Comparison of ENCODE assay signal across 39 cellular contexts in genomic region chr2:228135300-228135699, GRCh38. TPM values are rescaled to one million over a fixed set of nuclear protein-coding genes. Genes with fewer than 3 reads are reported as not detected.
"Had no signal": no experiment of that assay in that cellular context is flagged by ENCODE, and none has a peak within 500 bp of the region (broad histone marks: within the 10 kb centered on the region; RNA-seq: fewer than 3 reads in every experiment).

No MANE protein-coding gene starts in this region.

- H3K36me3 ChIP-seq: MG63 had no signal

- H3K27ac ChIP-seq: KMS-11 had no signal

- DNase-seq: Karpas-422, Kasumi-1, MG63, MV-4-11, NCI-H1048, NCI-H1092, NCI-H1092 treated with DMSO at 0.1 percent for 48 hours, NCI-H1105, NCI-H1105 treated with DMSO at 0.1 percent for 48 hours, NCI-H1417, NCI-H1417 treated with DMSO at 0.1 percent for 48 hours, NCI-H1436, NCI-H1436 treated with DMSO at 0.1 percent for 48 hours, NCI-H146, NCI-H1694, NCI-H1694 treated with DMSO at 0.1 percent for 48 hours, NCI-H187, NCI-H187 treated with DMSO at 0.1 percent for 48 hours, NCI-H1930, NCI-H2029, NCI-H2029 treated with DMSO at 0.1 percent for 48 hours, NCI-H2081, NCI-H2081 treated with DMSO at 0.1 percent for 48 hours, NCI-H2107, NCI-H2171, NCI-H2171 treated with DMSO at 0.1 percent for 48 hours, NCI-H2227 treated with DMSO at 0.1 percent for 48 hours, NCI-H226, NCI-H345, NCI-H446, NCI-H446 treated with DMSO at 0.1 percent for 48 hours, NCI-H510A, NCI-H510A treated with DMSO at 0.1 percent for 48 hours, NCI-H524 had no signal

- H3K27me3 ChIP-seq: MG63 had no signal

- H3K9me3 ChIP-seq: MG63 had no signal

- H3K4me3 ChIP-seq: MG63 had no signal

- H3K9ac ChIP-seq: KMS-11 had no signal

- H3K4me2 ChIP-seq: KMS-11 had no signal

RNA-seq across cellular contexts. Expression of gene SPHKAP, which starts 46.2 kb away (rescaled TPM):
- total RNA-seq: LHCN-M2, M059J, MCF 10A, NCI-H460 had no signal
